Comparison of ENCODE assay signal across 1 cellular context in the genomic region with DNA sequence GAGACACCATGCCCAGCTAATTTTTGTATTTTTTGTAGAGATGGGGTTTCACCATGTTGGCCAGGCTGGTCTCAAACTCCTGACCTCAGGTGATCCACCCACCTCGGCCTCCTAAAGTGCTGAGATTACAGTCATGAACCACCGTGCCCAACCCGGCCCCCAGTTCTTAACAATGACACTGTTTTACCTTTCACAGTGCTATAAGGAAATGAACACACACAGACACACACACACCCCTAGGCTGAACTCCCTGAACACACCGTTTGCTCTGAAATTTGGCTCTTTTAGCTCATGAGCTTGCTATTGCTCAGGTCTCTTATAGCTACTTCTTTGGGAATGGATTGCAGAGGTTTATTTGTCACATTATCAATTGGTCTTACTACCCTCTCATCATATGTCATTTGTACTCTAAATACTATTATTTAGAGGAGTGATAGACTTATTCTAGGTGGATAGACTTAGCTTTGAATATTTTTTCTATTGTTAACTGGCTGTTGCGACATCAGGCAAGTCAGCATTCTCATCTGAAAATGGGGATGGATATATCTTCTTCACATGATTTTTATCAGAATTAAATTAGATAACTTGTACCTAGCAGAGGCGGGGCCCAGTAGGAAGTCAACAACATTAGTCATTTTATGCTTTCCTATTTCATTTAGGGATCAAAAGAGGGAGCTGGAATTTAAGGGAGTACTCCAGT.
A peak's percentile ranks its signal among the peaks of the same experiment; 100 is the strongest.
TF ChIP-seq lines count a peak whose summit lies in the region.

No MANE protein-coding gene starts in this region.

TF ChIP-seq in IMR-90, 13 proteins besides CTCF, POLR2A, EP300 and RAD21:
- TF ChIP-seq, protein P1, sequence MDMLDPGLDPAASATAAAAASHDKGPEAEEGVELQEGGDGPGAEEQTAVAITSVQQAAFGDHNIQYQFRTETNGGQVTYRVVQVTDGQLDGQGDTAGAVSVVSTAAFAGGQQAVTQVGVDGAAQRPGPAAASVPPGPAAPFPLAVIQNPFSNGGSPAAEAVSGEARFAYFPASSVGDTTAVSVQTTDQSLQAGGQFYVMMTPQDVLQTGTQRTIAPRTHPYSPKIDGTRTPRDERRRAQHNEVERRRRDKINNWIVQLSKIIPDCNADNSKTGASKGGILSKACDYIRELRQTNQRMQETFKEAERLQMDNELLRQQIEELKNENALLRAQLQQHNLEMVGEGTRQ (IDR thresholded peaks at IDR 0.05; ENCODE audit: low read depth, low read length): no peak
- peak; percentile 88 for TF ChIP-seq CEBPB (IDR thresholded peaks at IDR 0.05; ENCODE audit: low read depth, low read length)
